In genomic region chr5:10789021-10789420, GRCh38 we compare ENCODE assay signal across 14 cellular contexts. TPM values are rescaled to one million over a fixed set of nuclear protein-coding genes. Genes with fewer than 3 reads are reported as not detected.
A peak's percentile ranks its signal among the peaks of the same experiment; 100 is the strongest.
DNase-seq lines count a peak whose midpoint lies in the region; TF ChIP-seq lines count a peak whose summit lies in the region.
"Had no signal": no experiment of that assay in that cellular context is flagged by ENCODE, and none has a peak within 500 bp of the region (broad histone marks: within the 10 kb centered on the region; RNA-seq: fewer than 3 reads in every experiment).

No MANE protein-coding gene starts in this region.

- H3K4me1 Mint-ChIP-seq in brain = peaks cover 6% of the 10 kb centered on the region

- H3K79me1 ChIP-seq in mesenchymal stem cell (replicated peaks; ENCODE audit: low read length, poor library complexity, severe bottlenecking) = no peaks in the 10 kb centered on the region

- H3K27ac Mint-ChIP-seq in brain = peak overlapping the region in 3 of 5 experiments; percentile 8 to 26 (median 14)
- H3K27ac Mint-ChIP-seq: dendritic cell treated with granulocyte-macrophage colony-stimulating factor and Interleukin-4, amounts not matched to agents 40 ng/mL and 50 ng/mL, for 4 days; stimulated activated naive CD8-positive, alpha-beta T cell treated with anti-CD3 and anti-CD28 coated beads, Interleukin-15, Interleukin-2, amounts not matched to agents 100 ng/mL and 50 ng/mL, for 24 hours had no signal

- in situ Hi-C loops in ACHN (cut with HindIII; ENCODE audit: low pct_ligation_motif_present, low pct_unique_long_range_greater_than_20kb, low sequenced_read_pairs) = no loop called here

- H2BK12ac ChIP-seq in mesenchymal stem cell (ENCODE audit: low read length in 2 of 2) = no peak overlapping the region

- H3K23ac ChIP-seq in mesenchymal stem cell (ENCODE audit: low read length in 2 of 2) = no peak overlapping the region

- H3K36me3 Mint-ChIP-seq in brain = no peaks in the 10 kb centered on the region

- H3K27me3 ChIP-seq in mesenchymal stem cell (ENCODE audit: control insufficient read depth in 1 of 2, insufficient read depth in 1 of 2, low read length in 2 of 2) = no peaks in the 10 kb centered on the region
- H3K27me3 ChIP-seq in uterus = no peaks in the 10 kb centered on the region
- H3K27me3 ChIP-seq: hepatocyte had no signal

- no peak overlapping the region for H3K4ac ChIP-seq in mesenchymal stem cell (ENCODE audit: low read depth in 1 of 2, low read length in 2 of 2)

- H3K27me3 Mint-ChIP-seq in brain = no peaks in the 10 kb centered on the region
- H3K27me3 Mint-ChIP-seq: dendritic cell treated with granulocyte-macrophage colony-stimulating factor and Interleukin-4, amounts not matched to agents 40 ng/mL and 50 ng/mL, for 4 days; stimulated activated naive CD8-positive, alpha-beta T cell treated with anti-CD3 and anti-CD28 coated beads, Interleukin-15, Interleukin-2, amounts not matched to agents 100 ng/mL and 50 ng/mL, for 24 hours had no signal

- no peak overlapping the region for H2AFZ ChIP-seq in mesenchymal stem cell (ENCODE audit: low read depth, low read length)
- H2AFZ ChIP-seq: hepatocyte had no signal

- no peak overlapping the region for H3K14ac ChIP-seq in mesenchymal stem cell (ENCODE audit: low read length in 2 of 2)

- H2BK120ac ChIP-seq in mesenchymal stem cell (ENCODE audit: low read depth, low read length) = no peak overlapping the region

- H3K27ac ChIP-seq in mesenchymal stem cell (ENCODE audit: low read length, poor library complexity, severe bottlenecking) (no peak overlapping the region), uterus (peak overlapping the region; percentile 71 to 83)
- H3K27ac ChIP-seq: hepatocyte had no signal

- H3K4me3 Mint-ChIP-seq in brain = no peak overlapping the region
- H3K4me3 Mint-ChIP-seq: dendritic cell treated with granulocyte-macrophage colony-stimulating factor and Interleukin-4, amounts not matched to agents 40 ng/mL and 50 ng/mL, for 4 days; stimulated activated naive CD8-positive, alpha-beta T cell treated with anti-CD3 and anti-CD28 coated beads, Interleukin-15, Interleukin-2, amounts not matched to agents 100 ng/mL and 50 ng/mL, for 24 hours had no signal

- H3K18ac ChIP-seq in mesenchymal stem cell (ENCODE audit: low read depth in 1 of 2, low read length in 2 of 2) = no peak overlapping the region

- TF ChIP-seq CTCF in brain (conservative IDR thresholded peaks at IDR 0.05) (no peak), uterus (IDR thresholded peaks at IDR 0.05) (no peak), GM10266 (IDR thresholded peaks at IDR 0.05; ENCODE audit: control insufficient read depth, insufficient read depth, low read depth, missing control alignments) (no peak)

- H4K91ac ChIP-seq in mesenchymal stem cell (ENCODE audit: low read length) = no peak overlapping the region

- H3K4me2 ChIP-seq in mesenchymal stem cell (ENCODE audit: low read length, poor library complexity, severe bottlenecking) = no peak overlapping the region
- H3K4me2 ChIP-seq: hepatocyte had no signal

- H3K9me3 ChIP-seq in mesenchymal stem cell (ENCODE audit: control insufficient read depth, low read length) (no peaks in the 10 kb centered on the region), uterus (no peaks in the 10 kb centered on the region)

- H4K8ac ChIP-seq in mesenchymal stem cell (ENCODE audit: low read length) = no peak overlapping the region

- H3K9me3 Mint-ChIP-seq in brain = no peaks in the 10 kb centered on the region
- H3K9me3 Mint-ChIP-seq: dendritic cell treated with granulocyte-macrophage colony-stimulating factor and Interleukin-4, amounts not matched to agents 40 ng/mL and 50 ng/mL, for 4 days; stimulated activated naive CD8-positive, alpha-beta T cell treated with anti-CD3 and anti-CD28 coated beads, Interleukin-15, Interleukin-2, amounts not matched to agents 100 ng/mL and 50 ng/mL, for 24 hours had no signal

- H2BK5ac ChIP-seq in mesenchymal stem cell (ENCODE audit: low read depth, low read length, poor library complexity, severe bottlenecking) = no peak overlapping the region

- 70% methylated on average over 3 of the region's 3 CpGs for WGBS in mesenchymal stem cell

- intact Hi-C loops in uterus (cut with DNase I; ENCODE audit: low total_unique reads) = no loop called here

- H3K4me3 ChIP-seq in mesenchymal stem cell (ENCODE audit: insufficient read depth in 1 of 2, low read depth in 1 of 2, low read length in 2 of 2) (no peak overlapping the region), uterus (no peak overlapping the region)
- H3K4me3 ChIP-seq: hepatocyte had no signal

- no peak for TF ChIP-seq POLR2A in uterus (IDR thresholded peaks at IDR 0.05)

- no peak overlapping the region for H2AK5ac ChIP-seq in mesenchymal stem cell (ENCODE audit: low read length, severe bottlenecking)

- no peak overlapping the region for H3K9ac ChIP-seq in mesenchymal stem cell (ENCODE audit: low read length)

- H3K4me1 ChIP-seq in mesenchymal stem cell (ENCODE audit: control insufficient read depth, insufficient read depth, low read depth, low read length) (no peaks in the 10 kb centered on the region), uterus (no peaks in the 10 kb centered on the region)

- DNase-seq in HT1080 (ENCODE audit: low read depth) (peak; percentile 29), mesenchymal stem cell (peak; percentile 60), uterus (peak; percentile 69 to 85), ureter (ENCODE audit: low spot score) (no peak), GM10266 (ENCODE audit: extremely low spot score) (no peak), ACHN (no peak)
- DNase-seq: activated CD4-positive, alpha-beta T cell treated with anti-CD3 and anti-CD28 coated beads for 4 hours; activated gamma-delta T cell; DMS79; NCI-H345 had no signal

- no peaks in the 10 kb centered on the region for H3K36me3 ChIP-seq in mesenchymal stem cell (ENCODE audit: control insufficient read depth in 1 of 2, insufficient read depth in 2 of 2, low read depth in 1 of 2, low read length in 2 of 2)
- no peaks in the 10 kb centered on the region for H3K36me3 ChIP-seq in uterus

- no peak overlapping the region for H2BK15ac ChIP-seq in mesenchymal stem cell (ENCODE audit: low read depth, poor library complexity, severe bottlenecking)

RNA-seq across cellular contexts. Expression of gene DAP, which starts 28.0 kb away (rescaled TPM):
- total RNA-seq in HT1080 (2014; rRNA removed; shearing (Covaris generic)) = 37.0 and 68.4 TPM in 2 replicates
- 237 and 246 TPM in 2 replicates for polyA plus RNA-seq in HT1080 (2015; cell fraction: cytosol; rRNA removed)
- polyA plus RNA-seq in HT1080 (2015; cell fraction: nucleus; rRNA removed) = 62.7 and 65.3 TPM in 2 replicates
- polyA plus RNA-seq in brain (ENCODE audit: insufficient read depth, low read depth, low replicate concordance) = 155 TPM
- 137 TPM for polyA plus RNA-seq in mesenchymal stem cell (2013, experiment 1 of 2)
- polyA plus RNA-seq in mesenchymal stem cell (2013, experiment 2 of 2) = 136 TPM
- total RNA-seq in uterus = 10 to 100 TPM; 38.2 to 83.9 (median 50.0) TPM
- 209 TPM for total RNA-seq in ureter

Comparison
In these comparisons a context has a peak if more than half of its experiments do, and no peak if none do; other contexts are left out.
1. DNase-seq: peak in HT1080 (single experiment), mesenchymal stem cell (single experiment) and uterus (2 of 2); none in ureter (single experiment), GM10266 (single experiment) and ACHN (single experiment).